ENCODE assay signal across 11 cellular contexts in the genomic region with DNA sequence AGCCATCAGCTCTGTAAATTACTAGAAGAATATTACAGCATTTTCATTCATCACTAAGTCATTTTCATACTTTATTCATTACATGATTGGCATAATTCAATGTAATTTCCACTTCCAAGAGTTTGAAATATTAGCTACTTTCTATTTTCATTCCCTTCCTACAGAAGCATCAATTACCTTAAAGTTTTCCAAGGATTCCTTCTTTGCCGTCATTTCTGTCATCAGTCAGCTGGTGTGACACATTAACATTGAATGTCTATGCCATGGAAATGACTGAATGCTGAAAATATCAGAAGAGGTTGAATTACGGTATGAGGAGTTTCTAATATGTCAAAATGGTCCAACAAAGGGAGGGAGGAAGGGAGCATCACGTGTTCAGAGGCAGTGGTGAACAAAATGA.
"Had no signal": no experiment of that assay in that cellular context is flagged by ENCODE, and none has a peak within 500 bp of the region (broad histone marks: within the 10 kb centered on the region; RNA-seq: fewer than 3 reads in every experiment).

No MANE protein-coding gene starts in this region.

- FAIRE-seq: H1, H54 had no signal

- DNase-seq: GM23248, GOT3, H7, H9, HCEC 1CT, HFFc6 had no signal

- H3K4me1 ChIP-seq: HAP-1 had no signal

- H3K4me3 ChIP-seq: GM23248, GM23338, HAP-1 had no signal

- ATAC-seq: GM23338, HCT116 had no signal

- H3K27ac ChIP-seq: GM23248 had no signal

- H3K36me3 ChIP-seq: HAP-1 had no signal

- H2AFZ ChIP-seq: GM23248, GM23338 had no signal

- H3K4me2 ChIP-seq: GM23338 had no signal

- H3K9ac ChIP-seq: GM23248 had no signal

- H3K9me3 ChIP-seq: HAP-1 had no signal
